ENCODE assay signal across 8 cellular contexts in the genomic region with DNA sequence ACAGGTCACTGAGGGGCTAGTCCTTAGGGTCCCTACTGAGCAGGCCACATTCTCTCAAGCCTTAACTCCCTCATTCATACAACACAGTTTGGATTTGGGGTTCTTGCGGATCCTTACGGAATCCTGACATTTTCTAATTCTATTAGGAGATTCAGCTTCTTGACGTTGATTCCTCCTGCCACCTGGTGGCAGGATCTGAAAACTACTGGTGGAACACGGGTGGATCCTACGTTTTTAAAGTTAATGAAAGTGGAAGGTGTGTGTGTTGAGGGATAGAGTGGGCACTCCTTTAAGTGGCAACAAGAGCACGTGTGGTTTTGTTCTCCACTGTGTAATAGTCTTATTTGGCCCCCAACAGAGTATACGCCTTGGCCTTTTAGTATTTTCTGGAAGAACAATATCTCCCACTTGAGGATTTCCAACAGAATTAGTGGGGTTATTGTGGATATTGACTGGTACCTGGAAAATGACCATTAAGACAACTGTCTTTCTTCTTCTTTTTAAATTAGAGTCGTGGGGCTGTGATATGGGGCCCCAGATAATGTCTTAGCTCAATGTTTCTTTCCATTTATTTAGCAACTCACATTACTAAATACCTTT. TPM values are rescaled to one million over a fixed set of nuclear protein-coding genes. Genes with fewer than 3 reads are reported as not detected.
DNase-seq lines count a peak whose midpoint lies in the region; ATAC-seq and TF ChIP-seq lines count a peak whose summit lies in the region.

No MANE protein-coding gene starts in this region.

- H3K4me3 ChIP-seq in HCT116 (replicated peaks in 1 of 2; ENCODE audit: low read depth in 1 of 2, low read length in 2 of 2) (no peak overlapping the region), dorsolateral prefrontal cortex (peak overlapping the region in 10 of 59 donors; percentile 9 to 46 (median 24))

- no peak overlapping the region for H3K9ac ChIP-seq in HCT116 (ENCODE audit: low read length)

- no peak overlapping the region for H3K27ac ChIP-seq in HCT116 (ENCODE audit: low read depth, low read length)
- no peak overlapping the region for H3K27ac ChIP-seq in dorsolateral prefrontal cortex

- peak; percentile 88 for TF ChIP-seq RAD21 in HCT116 (IDR thresholded peaks at IDR 0.05; ENCODE audit: low read depth)

- peak; percentile 92 for ATAC-seq in HCT116
- ATAC-seq in GM19328 (IDR thresholded peaks at IDR 0.05; ENCODE audit: unreplicated experiment) = no peak

- POLR2A ChIA-PET in HCT116 (lab: Charles Lee) = no interaction called here

- no TSS peak for BruUV-seq in HCT116 (replicated peaks; lab: Mats Ljungman, UMichigan)

- no peak for TF ChIP-seq POLR2A in HCT116 (IDR thresholded peaks at IDR 0.05; ENCODE audit: borderline replicate concordance, extremely low read depth, insufficient read depth, insufficient read length)

- H3K27me3 ChIP-seq in HCT116 (ENCODE audit: insufficient read depth, low read length) = no peaks in the 10 kb centered on the region
- H3K27me3 ChIP-seq in dorsolateral prefrontal cortex = peaks cover 0 to 8% (median 0%) of the 10 kb centered on the region in 45 donors

- H3K4me2 ChIP-seq in HCT116 (ENCODE audit: low read length) = peak overlapping the region; percentile 41

- H3K36me3 ChIP-seq in HCT116 (ENCODE audit: control insufficient read depth in 1 of 2, insufficient read depth in 2 of 2, low read length in 2 of 2) = no peaks in the 10 kb centered on the region

- H3K79me2 ChIP-seq in HCT116 (ENCODE audit: insufficient read depth, low read length) = no peaks in the 10 kb centered on the region

- no peaks in the 10 kb centered on the region for H3K4me1 ChIP-seq in HCT116 (ENCODE audit: control insufficient read depth in 1 of 2, insufficient read depth in 2 of 2, low read length in 2 of 2)

- RAD21 ChIA-PET in HCT116 (lab: Charles Lee; ENCODE audit: low non-redundant PET in 1 of 2, low total read pairs in 2 of 2, uncharacterized antibody in 2 of 2, unreplicated experiment in 2 of 2) = no interaction called here

- CTCF ChIA-PET in HCT116 (lab: Charles Lee) = interaction anchor here (0.6 to 1.4 kb wide), 9 partner anchors 10 to 393 kb away, joined by 3 to 9 read pairs (median 4); partner anchors contain the start of gene KIF27

- DNase-seq in D341Med (ENCODE audit: low spot score) (peak; percentile 68), HCT116 (ENCODE audit: low read depth, low spot score) (peak; percentile 61), NCI-H2171 treated with DMSO at 0.1 percent for 48 hours (lab: John Stamatoyannopoulos, UW) (peak; percentile 33), dorsolateral prefrontal cortex (peak in 7 of 10 donors; percentile 41 to 67 (median 56)), lung microvascular endothelial cell (ENCODE audit: low read depth in 2 of 2) (peak; percentile 69 to 72)
- DNase-seq in activated CD4-positive, alpha-beta T cell treated with anti-CD3 and anti-CD28 coated beads for 48 hours = peak; percentile 66
- peak; percentile 20 for DNase-seq in stimulated activated CD8-positive, alpha-beta memory T cell treated with anti-CD3 and anti-CD28 coated beads, Interleukin-15, amount 100 ng/mL, for 1 hour (ENCODE audit: low read depth)

- H3K9me3 ChIP-seq in HCT116 (ENCODE audit: control insufficient read depth in 1 of 2, insufficient read depth in 1 of 2, low read depth in 1 of 2, low read length in 2 of 2) = no peaks in the 10 kb centered on the region

- intact Hi-C loops in HCT116 (cut with micrococcal nuclease) = loop anchor here (1.0 to 5.0 kb wide), 4 partner anchors 53 to 478 kb away; no protein-coding TSS in a partner anchor
- intact Hi-C loops in dorsolateral prefrontal cortex (cut with DNase I) = loop anchor here in 1 of 2 donors (1.0 kb wide), 1 partner anchor 377 kb away; no protein-coding TSS in a partner anchor

- no peaks in the 10 kb centered on the region for H4K20me1 ChIP-seq in HCT116 (ENCODE audit: insufficient read depth)

- peak overlapping the region; percentile 87 for H2AFZ ChIP-seq in HCT116 (ENCODE audit: low read depth, low read length, poor library complexity, severe bottlenecking)

- H3K9me2 ChIP-seq in HCT116 (ENCODE audit: insufficient read depth) = no peaks in the 10 kb centered on the region

- TF ChIP-seq CTCF in HCT116 (IDR thresholded peaks at IDR 0.05 in 2 of 3, conservative IDR thresholded peaks at IDR 0.05 in 1 of 3; ENCODE audit: borderline replicate concordance in 1 of 3, insufficient read depth in 1 of 3, low read depth in 2 of 3, low read length in 2 of 3) = peak; percentile 71 to 83 (median 73)
- peak; percentile 64 to 94 (median 84) for TF ChIP-seq CTCF in dorsolateral prefrontal cortex (IDR thresholded peaks at IDR 0.05 in 54 of 56, conservative IDR thresholded peaks at IDR 0.05 in 2 of 56; ENCODE audit: low read depth in 1 of 56, partially characterized antibody in 56 of 56)

TF ChIP-seq in HCT116, 20 proteins besides CTCF, POLR2A, EP300 and RAD21:
- no peak for TF ChIP-seq POLR2AphosphoS5 (IDR thresholded peaks at IDR 0.05; ENCODE audit: low read depth, low read length)
- no peak for TF ChIP-seq CBX3 (IDR thresholded peaks at IDR 0.05; ENCODE audit: low read depth)
- TF ChIP-seq SRF (IDR thresholded peaks at IDR 0.05; ENCODE audit: low read depth) = no peak
- no peak for TF ChIP-seq ELF1 (IDR thresholded peaks at IDR 0.05; ENCODE audit: borderline replicate concordance, low read depth)
- no peak for TF ChIP-seq FOSL1 (IDR thresholded peaks at IDR 0.05; ENCODE audit: low read depth)

RNA-seq across cellular contexts. Expression of gene SLC28A3, which starts 25.2 kb away (rescaled TPM):
- total RNA-seq in HCT116 (2021; ENCODE audit: unreplicated experiment) (not detected), dorsolateral prefrontal cortex (under 1 TPM in 13 of 120 experiments, not detected in 107; 0.09 to 0.21 (median 0.11) TPM), lung microvascular endothelial cell (not detected in 2 replicates)
- not detected in 2 replicates for polyA plus RNA-seq in HCT116 (2012)

Comparison
In these comparisons a context has a peak if more than half of its experiments do, and no peak if none do; other contexts are left out.
1. DNase-seq: peak in every context shown above with its lines; median percentile 70 in lung microvascular endothelial cell; 68 in D341Med; 66 in activated CD4-positive, alpha-beta T cell treated with anti-CD3 and anti-CD28 coated beads for 48 hours; 61 in HCT116; 56 in dorsolateral prefrontal cortex; 33 in NCI-H2171 treated with DMSO at 0.1 percent for 48 hours; 20 in stimulated activated CD8-positive, alpha-beta memory T cell treated with anti-CD3 and anti-CD28 coated beads, Interleukin-15, amount 100 ng/mL, for 1 hour.